1 cellular context compared by ENCODE assay signal in genomic region chr18:56327171-56327885, GRCh38.
TF ChIP-seq lines count a peak whose summit lies in the region.

No MANE protein-coding gene starts in this region.

TF ChIP-seq in IMR-90, 13 proteins besides CTCF, POLR2A, EP300 and RAD21:
- TF ChIP-seq, protein P1, sequence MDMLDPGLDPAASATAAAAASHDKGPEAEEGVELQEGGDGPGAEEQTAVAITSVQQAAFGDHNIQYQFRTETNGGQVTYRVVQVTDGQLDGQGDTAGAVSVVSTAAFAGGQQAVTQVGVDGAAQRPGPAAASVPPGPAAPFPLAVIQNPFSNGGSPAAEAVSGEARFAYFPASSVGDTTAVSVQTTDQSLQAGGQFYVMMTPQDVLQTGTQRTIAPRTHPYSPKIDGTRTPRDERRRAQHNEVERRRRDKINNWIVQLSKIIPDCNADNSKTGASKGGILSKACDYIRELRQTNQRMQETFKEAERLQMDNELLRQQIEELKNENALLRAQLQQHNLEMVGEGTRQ (IDR thresholded peaks at IDR 0.05; ENCODE audit: low read depth, low read length), result no peak
- no peak for TF ChIP-seq CHD1 (IDR thresholded peaks at IDR 0.05; ENCODE audit: low read depth, low read length)
- TF ChIP-seq MAZ (IDR thresholded peaks at IDR 0.05; ENCODE audit: borderline replicate concordance, low read depth, low read length), result no peak
- TF ChIP-seq SMC3 (IDR thresholded peaks at IDR 0.05; ENCODE audit: low read depth, low read length), result no peak
- no peak for TF ChIP-seq MXI1 (IDR thresholded peaks at IDR 0.05; ENCODE audit: borderline replicate concordance, low read depth, low read length)
- no peak for TF ChIP-seq RFX5 (IDR thresholded peaks at IDR 0.05; ENCODE audit: low read depth, low read length)
- TF ChIP-seq FOS (IDR thresholded peaks at IDR 0.05; ENCODE audit: low read depth, low read length), result no peak
- no peak for TF ChIP-seq ELK1 (IDR thresholded peaks at IDR 0.05; ENCODE audit: borderline replicate concordance, low read depth, low read length)
- no peak for TF ChIP-seq BHLHE40 (IDR thresholded peaks at IDR 0.05; ENCODE audit: low read depth, low read length)
- TF ChIP-seq NFE2L2 (IDR thresholded peaks at IDR 0.05; ENCODE audit: low read depth, low read length), result no peak
- TF ChIP-seq RCOR1 (IDR thresholded peaks at IDR 0.05; ENCODE audit: insufficient replicate concordance, low read length), result no peak
- no peak for TF ChIP-seq CEBPB (IDR thresholded peaks at IDR 0.05; ENCODE audit: low read depth, low read length)
- TF ChIP-seq MAFK (IDR thresholded peaks at IDR 0.05; ENCODE audit: low read depth, low read length), result no peak
